1 cellular context compared by ENCODE assay signal in genomic region chr13:99053636-99054233, GRCh38.
TF ChIP-seq lines count a peak whose summit lies in the region.

No MANE protein-coding gene starts in this region.

TF ChIP-seq in K562, 482 proteins besides CTCF, POLR2A, EP300 and RAD21 (continued from another document and continues in another):
- TF ChIP-seq, protein P1, sequence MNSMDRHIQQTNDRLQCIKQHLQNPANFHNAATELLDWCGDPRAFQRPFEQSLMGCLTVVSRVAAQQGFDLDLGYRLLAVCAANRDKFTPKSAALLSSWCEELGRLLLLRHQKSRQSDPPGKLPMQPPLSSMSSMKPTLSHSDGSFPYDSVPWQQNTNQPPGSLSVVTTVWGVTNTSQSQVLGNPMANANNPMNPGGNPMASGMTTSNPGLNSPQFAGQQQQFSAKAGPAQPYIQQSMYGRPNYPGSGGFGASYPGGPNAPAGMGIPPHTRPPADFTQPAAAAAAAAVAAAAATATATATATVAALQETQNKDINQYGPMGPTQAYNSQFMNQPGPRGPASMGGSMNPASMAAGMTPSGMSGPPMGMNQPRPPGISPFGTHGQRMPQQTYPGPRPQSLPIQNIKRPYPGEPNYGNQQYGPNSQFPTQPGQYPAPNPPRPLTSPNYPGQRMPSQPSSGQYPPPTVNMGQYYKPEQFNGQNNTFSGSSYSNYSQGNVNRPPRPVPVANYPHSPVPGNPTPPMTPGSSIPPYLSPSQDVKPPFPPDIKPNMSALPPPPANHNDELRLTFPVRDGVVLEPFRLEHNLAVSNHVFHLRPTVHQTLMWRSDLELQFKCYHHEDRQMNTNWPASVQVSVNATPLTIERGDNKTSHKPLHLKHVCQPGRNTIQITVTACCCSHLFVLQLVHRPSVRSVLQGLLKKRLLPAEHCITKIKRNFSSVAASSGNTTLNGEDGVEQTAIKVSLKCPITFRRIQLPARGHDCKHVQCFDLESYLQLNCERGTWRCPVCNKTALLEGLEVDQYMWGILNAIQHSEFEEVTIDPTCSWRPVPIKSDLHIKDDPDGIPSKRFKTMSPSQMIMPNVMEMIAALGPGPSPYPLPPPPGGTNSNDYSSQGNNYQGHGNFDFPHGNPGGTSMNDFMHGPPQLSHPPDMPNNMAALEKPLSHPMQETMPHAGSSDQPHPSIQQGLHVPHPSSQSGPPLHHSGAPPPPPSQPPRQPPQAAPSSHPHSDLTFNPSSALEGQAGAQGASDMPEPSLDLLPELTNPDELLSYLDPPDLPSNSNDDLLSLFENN (IDR thresholded peaks at IDR 0.05; ENCODE audit: low read depth in 2 of 2, low read length in 2 of 2): peak in 1 of 2 experiments; percentile 96; a peak in 2 of 4 replicates
- TF ChIP-seq HMGN3 (IDR thresholded peaks at IDR 0.05; ENCODE audit: borderline replicate concordance, extremely low read depth, insufficient read length, low read depth, low read length): no peak
- TF ChIP-seq CHCHD3 (CRISPR knock-in tag; IDR thresholded peaks at IDR 0.05): no peak
- TF ChIP-seq, protein P2, sequence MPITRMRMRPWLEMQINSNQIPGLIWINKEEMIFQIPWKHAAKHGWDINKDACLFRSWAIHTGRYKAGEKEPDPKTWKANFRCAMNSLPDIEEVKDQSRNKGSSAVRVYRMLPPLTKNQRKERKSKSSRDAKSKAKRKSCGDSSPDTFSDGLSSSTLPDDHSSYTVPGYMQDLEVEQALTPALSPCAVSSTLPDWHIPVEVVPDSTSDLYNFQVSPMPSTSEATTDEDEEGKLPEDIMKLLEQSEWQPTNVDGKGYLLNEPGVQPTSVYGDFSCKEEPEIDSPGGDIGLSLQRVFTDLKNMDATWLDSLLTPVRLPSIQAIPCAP (CRISPR knock-in tag; IDR thresholded peaks at IDR 0.05; ENCODE audit: borderline replicate concordance): no peak
- no peak for TF ChIP-seq HMG20A (CRISPR knock-in tag; conservative IDR thresholded peaks at IDR 0.05)
- TF ChIP-seq ZNF740 (CRISPR knock-in tag; IDR thresholded peaks at IDR 0.05): no peak
- no peak for TF ChIP-seq ZNF740 (tag; IDR thresholded peaks at IDR 0.05)
- TF ChIP-seq PRPF4 (IDR thresholded peaks at IDR 0.05; ENCODE audit: insufficient read depth, low read depth, low read length, poor library complexity, severe bottlenecking): no peak
- no peak for TF ChIP-seq RERE (CRISPR knock-in tag; IDR thresholded peaks at IDR 0.05; ENCODE audit: borderline replicate concordance)
- TF ChIP-seq MIER1 (IDR thresholded peaks at IDR 0.05; ENCODE audit: low read depth): no peak
- peak; percentile 72 for TF ChIP-seq EGR1 (conservative IDR thresholded peaks at IDR 0.05)
- TF ChIP-seq, protein P3, sequence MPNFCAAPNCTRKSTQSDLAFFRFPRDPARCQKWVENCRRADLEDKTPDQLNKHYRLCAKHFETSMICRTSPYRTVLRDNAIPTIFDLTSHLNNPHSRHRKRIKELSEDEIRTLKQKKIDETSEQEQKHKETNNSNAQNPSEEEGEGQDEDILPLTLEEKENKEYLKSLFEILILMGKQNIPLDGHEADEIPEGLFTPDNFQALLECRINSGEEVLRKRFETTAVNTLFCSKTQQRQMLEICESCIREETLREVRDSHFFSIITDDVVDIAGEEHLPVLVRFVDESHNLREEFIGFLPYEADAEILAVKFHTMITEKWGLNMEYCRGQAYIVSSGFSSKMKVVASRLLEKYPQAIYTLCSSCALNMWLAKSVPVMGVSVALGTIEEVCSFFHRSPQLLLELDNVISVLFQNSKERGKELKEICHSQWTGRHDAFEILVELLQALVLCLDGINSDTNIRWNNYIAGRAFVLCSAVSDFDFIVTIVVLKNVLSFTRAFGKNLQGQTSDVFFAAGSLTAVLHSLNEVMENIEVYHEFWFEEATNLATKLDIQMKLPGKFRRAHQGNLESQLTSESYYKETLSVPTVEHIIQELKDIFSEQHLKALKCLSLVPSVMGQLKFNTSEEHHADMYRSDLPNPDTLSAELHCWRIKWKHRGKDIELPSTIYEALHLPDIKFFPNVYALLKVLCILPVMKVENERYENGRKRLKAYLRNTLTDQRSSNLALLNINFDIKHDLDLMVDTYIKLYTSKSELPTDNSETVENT (CRISPR knock-in tag; IDR thresholded peaks at IDR 0.05): no peak
- no peak for TF ChIP-seq BCL6 (CRISPR knock-in tag; IDR thresholded peaks at IDR 0.05)
- no peak for TF ChIP-seq ZNF507 (tag; conservative IDR thresholded peaks at IDR 0.05)
- peak; percentile 93 for TF ChIP-seq BRD9 (IDR thresholded peaks at IDR 0.05; ENCODE audit: low read depth, partially characterized antibody)
- no peak for TF ChIP-seq IRF2 (CRISPR knock-in tag; IDR thresholded peaks at IDR 0.05)
- no peak for TF ChIP-seq MAFG (tag; conservative IDR thresholded peaks at IDR 0.05)
- peak in 1 of 2 experiments; percentile 61; a peak in 2 of 4 replicates for TF ChIP-seq MNT (conservative IDR thresholded peaks at IDR 0.05)
- TF ChIP-seq PHF21A (IDR thresholded peaks at IDR 0.05; ENCODE audit: borderline replicate concordance, low read depth): no peak
- no peak for TF ChIP-seq ZNF347 (CRISPR knock-in tag; IDR thresholded peaks at IDR 0.05; ENCODE audit: low read depth)
- TF ChIP-seq, protein P4, sequence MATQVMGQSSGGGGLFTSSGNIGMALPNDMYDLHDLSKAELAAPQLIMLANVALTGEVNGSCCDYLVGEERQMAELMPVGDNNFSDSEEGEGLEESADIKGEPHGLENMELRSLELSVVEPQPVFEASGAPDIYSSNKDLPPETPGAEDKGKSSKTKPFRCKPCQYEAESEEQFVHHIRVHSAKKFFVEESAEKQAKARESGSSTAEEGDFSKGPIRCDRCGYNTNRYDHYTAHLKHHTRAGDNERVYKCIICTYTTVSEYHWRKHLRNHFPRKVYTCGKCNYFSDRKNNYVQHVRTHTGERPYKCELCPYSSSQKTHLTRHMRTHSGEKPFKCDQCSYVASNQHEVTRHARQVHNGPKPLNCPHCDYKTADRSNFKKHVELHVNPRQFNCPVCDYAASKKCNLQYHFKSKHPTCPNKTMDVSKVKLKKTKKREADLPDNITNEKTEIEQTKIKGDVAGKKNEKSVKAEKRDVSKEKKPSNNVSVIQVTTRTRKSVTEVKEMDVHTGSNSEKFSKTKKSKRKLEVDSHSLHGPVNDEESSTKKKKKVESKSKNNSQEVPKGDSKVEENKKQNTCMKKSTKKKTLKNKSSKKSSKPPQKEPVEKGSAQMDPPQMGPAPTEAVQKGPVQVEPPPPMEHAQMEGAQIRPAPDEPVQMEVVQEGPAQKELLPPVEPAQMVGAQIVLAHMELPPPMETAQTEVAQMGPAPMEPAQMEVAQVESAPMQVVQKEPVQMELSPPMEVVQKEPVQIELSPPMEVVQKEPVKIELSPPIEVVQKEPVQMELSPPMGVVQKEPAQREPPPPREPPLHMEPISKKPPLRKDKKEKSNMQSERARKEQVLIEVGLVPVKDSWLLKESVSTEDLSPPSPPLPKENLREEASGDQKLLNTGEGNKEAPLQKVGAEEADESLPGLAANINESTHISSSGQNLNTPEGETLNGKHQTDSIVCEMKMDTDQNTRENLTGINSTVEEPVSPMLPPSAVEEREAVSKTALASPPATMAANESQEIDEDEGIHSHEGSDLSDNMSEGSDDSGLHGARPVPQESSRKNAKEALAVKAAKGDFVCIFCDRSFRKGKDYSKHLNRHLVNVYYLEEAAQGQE (CRISPR knock-in tag; IDR thresholded peaks at IDR 0.05; ENCODE audit: low read depth): no peak
- 0 out of 2 replicates have a peak, but pooled peaks have one; percentile 23 for TF ChIP-seq TRIM28 (IDR thresholded peaks at IDR 0.05)
- TF ChIP-seq ZNF354B (CRISPR knock-in tag; IDR thresholded peaks at IDR 0.05): no peak
- peak; percentile 59; the same call in 1 of the 2 replicates for TF ChIP-seq DMBX1 (CRISPR knock-in tag; IDR thresholded peaks at IDR 0.05; ENCODE audit: borderline replicate concordance)
- TF ChIP-seq ZNF699 (CRISPR knock-in tag; IDR thresholded peaks at IDR 0.05; ENCODE audit: insufficient replicate concordance): no peak
- TF ChIP-seq CC2D1A (IDR thresholded peaks at IDR 0.05): peak; percentile 97
- TF ChIP-seq ZZZ3 (IDR thresholded peaks at IDR 0.05): no peak
- TF ChIP-seq MBD2 (IDR thresholded peaks at IDR 0.05; ENCODE audit: borderline replicate concordance, low read depth): peak; percentile 69; the same call in 1 of the 2 replicates
- no peak for TF ChIP-seq KAT8 (IDR thresholded peaks at IDR 0.05; ENCODE audit: low read depth)
- peak in 1 of 2 experiments; percentile 65; a peak in 2 of 4 replicates for TF ChIP-seq ETV6 (IDR thresholded peaks at IDR 0.05; ENCODE audit: borderline replicate concordance in 1 of 2, low read depth in 2 of 2, low read length in 1 of 2)
- TF ChIP-seq ETV6 (CRISPR knock-in tag; IDR thresholded peaks at IDR 0.05; ENCODE audit: borderline replicate concordance): no peak
- TF ChIP-seq, protein P5, sequence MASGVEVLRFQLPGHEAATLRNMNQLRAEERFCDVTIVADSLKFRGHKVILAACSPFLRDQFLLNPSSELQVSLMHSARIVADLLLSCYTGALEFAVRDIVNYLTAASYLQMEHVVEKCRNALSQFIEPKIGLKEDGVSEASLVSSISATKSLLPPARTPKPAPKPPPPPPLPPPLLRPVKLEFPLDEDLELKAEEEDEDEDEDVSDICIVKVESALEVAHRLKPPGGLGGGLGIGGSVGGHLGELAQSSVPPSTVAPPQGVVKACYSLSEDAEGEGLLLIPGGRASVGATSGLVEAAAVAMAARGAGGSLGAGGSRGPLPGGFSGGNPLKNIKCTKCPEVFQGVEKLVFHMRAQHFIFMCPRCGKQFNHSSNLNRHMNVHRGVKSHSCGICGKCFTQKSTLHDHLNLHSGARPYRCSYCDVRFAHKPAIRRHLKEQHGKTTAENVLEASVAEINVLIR (CRISPR knock-in tag; IDR thresholded peaks at IDR 0.05): no peak
- no peak for TF ChIP-seq NR2C1 (IDR thresholded peaks at IDR 0.05)
- 0 out of 2 replicates have a peak, but pooled peaks have one; percentile 22 for TF ChIP-seq NR2C1 (tag; IDR thresholded peaks at IDR 0.05)
- TF ChIP-seq TCFL5 (CRISPR knock-in tag; conservative IDR thresholded peaks at IDR 0.05): no peak
- TF ChIP-seq ZNF785 (CRISPR knock-in tag; IDR thresholded peaks at IDR 0.05): no peak
- TF ChIP-seq ZFP36 (IDR thresholded peaks at IDR 0.05; ENCODE audit: low read depth, low read length, partially characterized antibody): no peak
- no peak for TF ChIP-seq PCBP1 (IDR thresholded peaks at IDR 0.05; ENCODE audit: low read depth, low read length, poor library complexity, severe bottlenecking)
- no peak for TF ChIP-seq CBX5 (IDR thresholded peaks at IDR 0.05; ENCODE audit: borderline replicate concordance, low read depth)
- no peak for TF ChIP-seq ZNF668 (CRISPR knock-in tag; IDR thresholded peaks at IDR 0.05)
- TF ChIP-seq SPI1 (IDR thresholded peaks at IDR 0.05; ENCODE audit: borderline replicate concordance, low read depth, low read length): no peak
- TF ChIP-seq CHD2 (IDR thresholded peaks at IDR 0.05; ENCODE audit: low read depth, low read length): no peak
- TF ChIP-seq ZNF696 (CRISPR knock-in tag; conservative IDR thresholded peaks at IDR 0.05): no peak
- TF ChIP-seq ZNF778 (CRISPR knock-in tag; IDR thresholded peaks at IDR 0.05): no peak
- no peak for TF ChIP-seq TCF15 (CRISPR knock-in tag; IDR thresholded peaks at IDR 0.05)
- TF ChIP-seq ZNF695 (CRISPR knock-in tag; IDR thresholded peaks at IDR 0.05): no peak
- 0 out of 2 replicates have a peak, but pooled peaks have one; percentile 41 for TF ChIP-seq BCOR (IDR thresholded peaks at IDR 0.05)
